In genomic region chr6:27553123-27553904, GRCh38 we compare ENCODE assay signal across 8 cellular contexts.
DNase-seq lines count a peak whose midpoint lies in the region; ATAC-seq and TF ChIP-seq lines count a peak whose summit lies in the region.

No MANE protein-coding gene starts in this region.

- peaks cover 62% of the 10 kb centered on the region for H3K27me3 Mint-ChIP-seq in activated CD8-positive, alpha-beta T cell treated with anti-CD3 and anti-CD28 coated beads for 36 hours

- intact Hi-C loops in activated CD8-positive, alpha-beta T cell treated with anti-CD3 and anti-CD28 coated beads for 36 hours (cut with micrococcal nuclease), result loop anchor here (10.0 kb wide), 1 partner anchor 121 kb away; no protein-coding TSS in a partner anchor
- intact Hi-C loops in Right ventricle myocardium superior (cut with DNase I), result no loop called here

- peak overlapping the region; percentile 59 for H3K4me3 Mint-ChIP-seq in activated CD8-positive, alpha-beta T cell treated with anti-CD3 and anti-CD28 coated beads for 36 hours

- peaks cover 8% of the 10 kb centered on the region for H3K4me1 Mint-ChIP-seq in activated CD8-positive, alpha-beta T cell treated with anti-CD3 and anti-CD28 coated beads for 36 hours (ENCODE audit: low read depth)

- H3K27ac Mint-ChIP-seq in activated CD8-positive, alpha-beta T cell treated with anti-CD3 and anti-CD28 coated beads for 36 hours, result no peak overlapping the region

- no peak for TF ChIP-seq CTCF in activated CD8-positive, alpha-beta T cell treated with anti-CD3 and anti-CD28 coated beads for 36 hours (IDR thresholded peaks at IDR 0.05)

- DNase-seq in activated T-cell treated with anti-CD3 and anti-CD28 coated beads for 24 hours (ENCODE audit: low read depth), result peak; percentile 29
- no peak for DNase-seq in activated T-cell treated with anti-CD3 and anti-CD28 coated beads for 4 hours
- peak; percentile 18 for DNase-seq in HuH-7 (ENCODE audit: low spot score)
- peak; percentile 69 for DNase-seq in activated CD8-positive, alpha-beta T cell treated with anti-CD3 and anti-CD28 coated beads for 36 hours
- DNase-seq in iPS-NIHi7 (ENCODE audit: extremely low spot score), result peak; percentile 47
- no peak for DNase-seq in Right ventricle myocardium superior
- DNase-seq in AG08395 (ENCODE audit: low spot score), result no peak

- peak; percentile 80 for ATAC-seq in activated CD8-positive, alpha-beta T cell treated with anti-CD3 and anti-CD28 coated beads for 36 hours
- no peak for ATAC-seq in HG03378 (IDR thresholded peaks at IDR 0.05; ENCODE audit: unreplicated experiment)
- ATAC-seq in Right ventricle myocardium superior (ENCODE audit: poor library complexity), result no peak

- peaks cover 2% of the 10 kb centered on the region for H3K36me3 Mint-ChIP-seq in activated CD8-positive, alpha-beta T cell treated with anti-CD3 and anti-CD28 coated beads for 36 hours (ENCODE audit: low read depth)

- CTCF ChIA-PET in activated CD8-positive, alpha-beta T cell treated with anti-CD3 and anti-CD28 coated beads for 36 hours (lab: Charles Lee), result interaction anchor here (1.0 to 1.4 kb wide), 3 partner anchors 21 to 199 kb away, joined by 3 to 5 read pairs (median 4); no protein-coding TSS in a partner anchor

- POLR2A ChIA-PET in activated CD8-positive, alpha-beta T cell treated with anti-CD3 and anti-CD28 coated beads for 36 hours (lab: Charles Lee), result interaction anchor here (0.6 kb wide), 1 partner anchor 312 kb away, joined by 3 read pairs; no protein-coding TSS in a partner anchor

- H3K9me3 Mint-ChIP-seq in activated CD8-positive, alpha-beta T cell treated with anti-CD3 and anti-CD28 coated beads for 36 hours, result peaks cover 1% of the 10 kb centered on the region

Comparison
In these comparisons a context has a peak if more than half of its experiments do, and no peak if none do; other contexts are left out.
1. DNase-seq: peak in activated T-cell treated with anti-CD3 and anti-CD28 coated beads for 24 hours (single experiment), HuH-7 (single experiment), activated CD8-positive, alpha-beta T cell treated with anti-CD3 and anti-CD28 coated beads for 36 hours (single experiment) and iPS-NIHi7 (single experiment); none in activated T-cell treated with anti-CD3 and anti-CD28 coated beads for 4 hours (single experiment), Right ventricle myocardium superior (single experiment) and AG08395 (single experiment).